2 cellular contexts compared by ENCODE assay signal in genomic region chr3:34599595-34599994, GRCh38.
TF ChIP-seq lines count a peak whose summit lies in the region.

No MANE protein-coding gene starts in this region.

TF ChIP-seq in HepG2, 621 proteins besides CTCF, POLR2A, EP300 and RAD21:
- no peak for TF ChIP-seq ZNF280B (CRISPR knock-in tag; IDR thresholded peaks at IDR 0.05; ENCODE audit: borderline replicate concordance)
- no peak for TF ChIP-seq ZBTB49 (CRISPR knock-in tag; IDR thresholded peaks at IDR 0.05; ENCODE audit: borderline replicate concordance)
- TF ChIP-seq CREB1 (IDR thresholded peaks at IDR 0.05), result peak; percentile 93
- no peak for TF ChIP-seq CREB1 (CRISPR knock-in tag; IDR thresholded peaks at IDR 0.05)
- TF ChIP-seq ATF7 (IDR thresholded peaks at IDR 0.05), result peak; percentile 95
- TF ChIP-seq ATF7 (CRISPR knock-in tag; IDR thresholded peaks at IDR 0.05), result no peak

TF ChIP-seq in HEK293, 187 proteins besides CTCF, POLR2A, EP300 and RAD21 (continued from another document):
- no peak for TF ChIP-seq ZSCAN4 (tag by site-specific recombination; IDR thresholded peaks at IDR 0.05)
- TF ChIP-seq ZNF660 (tag by site-specific recombination; IDR thresholded peaks at IDR 0.05), result no peak
- 0 out of 2 replicates have a peak, but pooled peaks have one; percentile 30 for TF ChIP-seq ATF2 (tag by site-specific recombination; IDR thresholded peaks at IDR 0.05; ENCODE audit: low read depth)
- TF ChIP-seq ZSCAN23 (tag by site-specific recombination; IDR thresholded peaks at IDR 0.05), result no peak
- no peak for TF ChIP-seq ZNF843 (tag by site-specific recombination; IDR thresholded peaks at IDR 0.05)
- no peak for TF ChIP-seq ZNF560 (tag by site-specific recombination; IDR thresholded peaks at IDR 0.05; ENCODE audit: borderline replicate concordance)
